Comparison of ENCODE assay signal across 29 cellular contexts in genomic region chr3:153079386-153079785, GRCh38.
"Had no signal": no experiment of that assay in that cellular context is flagged by ENCODE, and none has a peak within 500 bp of the region (broad histone marks: within the 10 kb centered on the region; RNA-seq: fewer than 3 reads in every experiment).

No MANE protein-coding gene starts in this region.

- ATAC-seq: left colon; left lung; lower lobe of right lung; natural killer cell; right lobe of liver; stimulated activated memory B cell treated with anti-CD40 and anti-IgM and Interleukin-4, amounts not matched to agents 10 μg/mL and 1 μg/mL and 100 μg/mL, for 72 hours; stimulated activated naive CD8-positive, alpha-beta T cell treated with anti-CD3 and anti-CD28 coated beads, Interleukin-15, Interleukin-2, amounts not matched to agents 100 U/mL and 50 U/mL, for 24 hours had no signal

- H3K27me3 ChIP-seq: left lung, ovary, right atrium auricular region, right lobe of liver, stomach, testis, thyroid gland, transverse colon, upper lobe of left lung, vagina had no signal

- H3K36me3 Mint-ChIP-seq: immature natural killer cell; mesothelial cell of epicardium; naive B cell; natural killer cell; stimulated activated memory B cell treated with anti-CD40 and anti-IgM and Interleukin-4, amounts not matched to agents 10 μg/mL and 1 μg/mL and 100 μg/mL, for 72 hours had no signal

- H3K27ac ChIP-seq: left lung, lower lobe of right lung, ovary, right atrium auricular region, right lobe of liver, stomach, testis, thyroid gland, transverse colon, upper lobe of left lung, vagina had no signal

- H3K27ac Mint-ChIP-seq: immature natural killer cell; mesothelial cell of epicardium; naive B cell; natural killer cell; nephron progenitor cell; progenitor cell of endocrine pancreas; stimulated activated memory B cell treated with anti-CD40 and anti-IgM and Interleukin-4, amounts not matched to agents 10 μg/mL and 1 μg/mL and 100 μg/mL, for 72 hours had no signal

- H3K9me3 ChIP-seq: left lung, lower lobe of right lung, ovary, right atrium auricular region, right lobe of liver, stomach, testis, thyroid gland, transverse colon, upper lobe of left lung, vagina had no signal

- H3K36me3 ChIP-seq: left lung, lower lobe of right lung, ovary, right atrium auricular region, right lobe of liver, stomach, thyroid gland, transverse colon, upper lobe of left lung, vagina had no signal

- H3K4me3 Mint-ChIP-seq: immature natural killer cell; mesothelial cell of epicardium; naive B cell; natural killer cell; nephron progenitor cell; stimulated activated memory B cell treated with anti-CD40 and anti-IgM and Interleukin-4, amounts not matched to agents 10 μg/mL and 1 μg/mL and 100 μg/mL, for 72 hours had no signal

- H3K9me3 Mint-ChIP-seq: immature natural killer cell, mesothelial cell of epicardium, natural killer cell, nephron progenitor cell had no signal

- H3K4me1 Mint-ChIP-seq: mesothelial cell of epicardium; naive B cell; nephron progenitor cell; stimulated activated memory B cell treated with anti-CD40 and anti-IgM and Interleukin-4, amounts not matched to agents 10 μg/mL and 1 μg/mL and 100 μg/mL, for 72 hours had no signal

- H3K4me3 ChIP-seq: left lung, lower lobe of right lung, ovary, right atrium auricular region, right lobe of liver, smooth muscle cell, stomach, testis, thyroid gland, transverse colon, upper lobe of left lung, vagina had no signal

- H3K4me2 ChIP-seq: smooth muscle cell had no signal

- DNase-seq: immature natural killer cell; kidney; left colon; left lung; lower lobe of right lung; mammary epithelial cell; mesenchymal stem cell; naive B cell; natural killer cell; nephron progenitor cell; ovary; right lobe of liver; stimulated activated CD4-positive, alpha-beta T cell treated with anti-CD3 and anti-CD28 coated beads, Interleukin-1b, Interleukin-23, amount 100 ng/mL, for 48 hours; stimulated activated CD4-positive, alpha-beta T cell treated with anti-CD3 and anti-CD28 coated beads, Interleukin-2, amount 100 ng/mL, for 48 hours; stimulated activated CD4-positive, alpha-beta T cell treated with anti-CD3 and anti-CD28 coated beads, Interleukin-4, amount 100 ng/mL, for 4 hours; stimulated activated CD8-positive, alpha-beta memory T cell treated with anti-CD3 and anti-CD28 coated beads, Interleukin-4, amount 100 ng/mL, for 48 hours; stimulated activated naive CD8-positive, alpha-beta T cell treated with anti-CD3 and anti-CD28 coated beads, Interleukin-15, Interleukin-2, amounts not matched to agents 100 U/mL and 50 U/mL, for 24 hours; stomach; testis; thyroid gland; transverse colon; upper lobe of left lung had no signal

- H3K27me3 Mint-ChIP-seq: progenitor cell of endocrine pancreas had no signal

- H3K4me1 ChIP-seq: left lung, lower lobe of right lung, right atrium auricular region, right lobe of liver, stomach, testis, thyroid gland, transverse colon, upper lobe of left lung, vagina had no signal

- FAIRE-seq: islet of Langerhans, kidney had no signal
